Comparison of ENCODE assay signal across 9 cellular contexts in genomic region chr14:70317969-70318634, GRCh38. TPM values are rescaled to one million over a fixed set of nuclear protein-coding genes. Genes with fewer than 3 reads are reported as not detected.
DNase-seq lines count a peak whose midpoint lies in the region; ATAC-seq, FAIRE-seq and TF ChIP-seq lines count a peak whose summit lies in the region.
"Had no signal": no experiment of that assay in that cellular context is flagged by ENCODE, and none has a peak within 500 bp of the region (broad histone marks: within the 10 kb centered on the region; RNA-seq: fewer than 3 reads in every experiment).

No MANE protein-coding gene starts in this region.

- DNase-seq in Caco-2: peak; percentile 83 to 86
- DNase-seq in HTR-8/SVneo (ENCODE audit: insufficient read length, low spot score): peak; percentile 84
- peak; percentile 20 for DNase-seq in RWPE1 (ENCODE audit: low spot score)
- peak; percentile 16 to 46 for DNase-seq in foreskin keratinocyte
- peak; percentile 34 for DNase-seq in putamen (ENCODE audit: low spot score)
- DNase-seq in NCI-H2029 (lab: John Stamatoyannopoulos, UW): no peak

- intact Hi-C loops in Caco-2 (cut with micrococcal nuclease; ENCODE audit: unreplicated experiment): loop anchor here (1.0 to 5.0 kb wide), 10 partner anchors 41 to 736 kb away; partner anchors contain the start of gene COX16

- H3K27ac ChIP-seq in RWPE1: no peak overlapping the region
- H3K27ac ChIP-seq in foreskin keratinocyte: no peak overlapping the region

- no peaks in the 10 kb centered on the region for H3K36me3 ChIP-seq in Caco-2 (ENCODE audit: control insufficient read depth, insufficient read depth, low read length)

- POLR2A ChIA-PET in Caco-2 (lab: Charles Lee): no interaction called here
- POLR2A ChIA-PET in RWPE1 (lab: Yijun Ruan, JAX; ENCODE audit: low non-redundant PET): no interaction called here

- ATAC-seq in foreskin keratinocyte: peak; percentile 48
- no peak for ATAC-seq in HG02678 (IDR thresholded peaks at IDR 0.05; ENCODE audit: unreplicated experiment)
- ATAC-seq in GM19351 (IDR thresholded peaks at IDR 0.05; ENCODE audit: unreplicated experiment): no peak

- CTCF ChIA-PET in Caco-2 (lab: Charles Lee) (interaction anchor here (1.2 kb wide), 1 partner anchor 270 kb away, joined by 3 read pairs; no protein-coding TSS in a partner anchor), RWPE1 (lab: Yijun Ruan, JAX) (interaction anchor here (1.3 to 1.6 kb wide), 2 partner anchors 231 to 290 kb away, joined by 4 to 6 read pairs; no protein-coding TSS in a partner anchor)

- H3K9me3 Mint-ChIP-seq in Caco-2 (ENCODE audit: unreplicated experiment): no peaks in the 10 kb centered on the region

- no peaks in the 10 kb centered on the region for H3K27me3 Mint-ChIP-seq in Caco-2 (ENCODE audit: insufficient read depth, unreplicated experiment)

- peak; percentile 93 for FAIRE-seq in HTR-8/SVneo (lab: Jason Lieb, UNC)

- BruUV-seq in Caco-2 (replicated peaks; lab: Mats Ljungman, UMichigan): no TSS peak

- no peak overlapping the region for H3K4me3 ChIP-seq in Caco-2 (ENCODE audit: low read depth, low read length)
- H3K4me3 ChIP-seq: lung had no signal

- peak overlapping the region; percentile 87 for H3K27ac Mint-ChIP-seq in Caco-2 (ENCODE audit: unreplicated experiment)

- TF ChIP-seq CTCF in Caco-2 (IDR thresholded peaks at IDR 0.05; ENCODE audit: insufficient read depth in 1 of 2, low read depth in 1 of 2, low read length in 1 of 2, severe bottlenecking in 1 of 2, unreplicated experiment in 1 of 2): peak; percentile 58 to 77
- peak; percentile 24; the same call in 1 of the 2 replicates for TF ChIP-seq CTCF in RWPE1 (conservative IDR thresholded peaks at IDR 0.05; ENCODE audit: low read depth)
- TF ChIP-seq CTCF in foreskin keratinocyte (conservative IDR thresholded peaks at IDR 0.05): peak; percentile 72

- H3K4me3 Mint-ChIP-seq in Caco-2 (ENCODE audit: unreplicated experiment): no peak overlapping the region

- H3K4me1 ChIP-seq in Caco-2 (peaks cover 33% of the 10 kb centered on the region), foreskin keratinocyte (no peaks in the 10 kb centered on the region)

- H3K4me1 Mint-ChIP-seq in Caco-2 (ENCODE audit: low read depth, unreplicated experiment): peaks cover 18% of the 10 kb centered on the region

- no peaks in the 10 kb centered on the region for H3K36me3 Mint-ChIP-seq in Caco-2 (ENCODE audit: insufficient read depth, unreplicated experiment)

- H3K9me3 ChIP-seq in Caco-2: no peaks in the 10 kb centered on the region

- no peaks in the 10 kb centered on the region for H3K27me3 ChIP-seq in Caco-2 (replicated peaks; ENCODE audit: control insufficient read depth, insufficient read depth, low read length)
- H3K27me3 ChIP-seq in foreskin keratinocyte: no peaks in the 10 kb centered on the region

RNA-seq across cellular contexts. Expression of gene COX16, which starts 41.4 kb away (rescaled TPM):
- 62.4 and 68.1 TPM in 2 replicates for total RNA-seq in Caco-2 (2022)
- 41.7 and 44.2 TPM in 2 replicates for total RNA-seq in foreskin keratinocyte
- polyA plus RNA-seq in foreskin keratinocyte: 58.1 and 60.0 TPM in 2 replicates
